Comparison of ENCODE assay signal across 8 cellular contexts in the genomic region with DNA sequence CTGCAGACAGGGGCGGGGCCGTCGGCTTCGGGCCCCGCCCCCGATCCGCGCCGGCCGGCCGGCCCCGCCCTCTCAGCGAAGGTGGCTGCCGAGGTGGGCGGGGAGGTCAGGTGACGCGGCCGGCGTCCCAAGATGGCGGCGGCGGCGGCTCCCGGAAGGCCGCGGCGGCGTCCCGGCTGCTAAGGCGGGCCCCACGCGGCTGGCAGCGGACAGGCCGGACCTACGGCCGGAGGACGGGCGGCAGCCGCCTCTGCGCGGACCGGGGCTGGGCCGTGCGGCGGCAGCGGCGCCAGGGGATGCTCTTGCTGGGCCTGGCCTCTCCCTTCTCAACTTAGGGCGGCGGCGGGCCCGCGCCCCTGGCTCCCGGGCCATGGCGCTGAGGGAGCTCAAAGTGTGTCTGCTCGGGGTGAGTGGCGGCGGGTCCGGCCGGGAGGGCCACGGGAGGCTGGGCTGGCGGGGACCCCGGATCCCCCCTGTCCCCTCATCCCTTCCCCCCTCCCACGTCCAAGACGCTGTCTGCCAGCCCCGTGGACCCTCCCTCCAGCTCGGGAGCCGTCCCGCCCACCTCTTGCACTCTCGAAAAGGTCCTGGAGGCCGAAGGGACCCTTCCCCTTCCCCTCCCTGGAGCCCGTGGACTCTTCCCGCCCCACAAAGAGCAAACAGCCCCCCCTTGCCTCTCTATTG. TPM values are rescaled to one million over a fixed set of nuclear protein-coding genes. Genes with fewer than 3 reads are reported as not detected.
A peak's percentile ranks its signal among the peaks of the same experiment; 100 is the strongest.
DNase-seq lines count a peak whose midpoint lies in the region; ATAC-seq and TF ChIP-seq lines count a peak whose summit lies in the region.

A gene with protein sequence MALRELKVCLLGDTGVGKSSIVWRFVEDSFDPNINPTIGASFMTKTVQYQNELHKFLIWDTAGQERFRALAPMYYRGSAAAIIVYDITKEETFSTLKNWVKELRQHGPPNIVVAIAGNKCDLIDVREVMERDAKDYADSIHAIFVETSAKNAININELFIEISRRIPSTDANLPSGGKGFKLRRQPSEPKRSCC (plus strand): TSS at position 109 of the 684 bp plus-strand sequence. CDS start 262 bp downstream, at position 371.

- no peaks in the 10 kb centered on the region for H3K27me3 ChIP-seq in BJ (ENCODE audit: control insufficient read depth, insufficient read depth, low read length)

- TF ChIP-seq CTCF in BJ (IDR thresholded peaks at IDR 0.05; ENCODE audit: insufficient read depth, low read depth, low read length), result no peak
- no peak for TF ChIP-seq CTCF in endothelial cell (IDR thresholded peaks at IDR 0.05; ENCODE audit: unreplicated experiment)

- no peak for DNase-seq in BJ (ENCODE audit: low read depth)
- DNase-seq in NOMO-1 (lab: John Stamatoyannopoulos, UW; ENCODE audit: unreplicated experiment in 2 of 2), result peak; percentile 65 to 85
- peak; percentile 58 for DNase-seq in activated CD8-positive, alpha-beta memory T cell treated with anti-CD3 and anti-CD28 coated beads, Interleukin-2, amount 50 U/mL, for 1 hour (ENCODE audit: extremely low read depth)
- peak; percentile 87 for DNase-seq in endothelial cell (ENCODE audit: low spot score)
- peak; percentile 83 for DNase-seq in midbrain (lab: John Stamatoyannopoulos, UW)
- DNase-seq in stimulated activated CD8-positive, alpha-beta memory T cell treated with anti-CD3 and anti-CD28 coated beads, Interleukin-15, amount 100 ng/mL, for 4 hours (ENCODE audit: low read depth in 2 of 2), result peak; percentile 60 to 71

- CTCF ChIA-PET in BJ (lab: Yijun Ruan, JAX), result no interaction called here

- no peaks in the 10 kb centered on the region for H3K9me3 Mint-ChIP-seq in endothelial cell (ENCODE audit: unreplicated experiment)

- H3K27me3 Mint-ChIP-seq in endothelial cell (ENCODE audit: unreplicated experiment), result peaks cover 14% of the 10 kb centered on the region

- peaks cover 32% of the 10 kb centered on the region for H3K4me1 Mint-ChIP-seq in endothelial cell (ENCODE audit: unreplicated experiment)

- H3K4me3 Mint-ChIP-seq in endothelial cell (ENCODE audit: unreplicated experiment), result peak within 1 kb of the TSS; percentile 94

- H3K4me3 ChIP-seq in BJ (ENCODE audit: low read depth, low read length), result peak within 1 kb of the TSS; percentile 93

- TF ChIP-seq POLR2A in GM19099 (IDR thresholded peaks at IDR 0.05; ENCODE audit: extremely low read depth, insufficient read length, low read depth), result peak; percentile 95

- H3K36me3 ChIP-seq in BJ (ENCODE audit: control insufficient read depth, insufficient read depth, low read length), result peaks cover 8% of the 10 kb centered on the region

- H3K36me3 Mint-ChIP-seq in endothelial cell (ENCODE audit: low read depth, unreplicated experiment), result peaks cover 20% of the 10 kb centered on the region

- POLR2A ChIA-PET in BJ (lab: Charles Lee), result interaction anchor here (1.2 kb wide), 1 partner anchor 79 kb away, joined by 3 read pairs; a partner anchor contains a TSS

- peak within 1 kb of the TSS; percentile 86 for H3K27ac Mint-ChIP-seq in endothelial cell (ENCODE audit: unreplicated experiment)

- ATAC-seq in HG03354 (IDR thresholded peaks at IDR 0.05; ENCODE audit: poor library complexity, severe bottlenecking, unreplicated experiment), result peak; percentile 76

RNA-seq across cellular contexts. Expression of the gene that starts here (rescaled TPM):
- 7.8 and 11.9 TPM in 2 replicates for polyA plus RNA-seq in BJ (2011; rRNA removed)
- 13.4 and 17.8 TPM in 2 replicates for polyA minus RNA-seq in BJ (2011; rRNA and poly(A)+ RNA removed)
- total RNA-seq in endothelial cell (ENCODE audit: unreplicated experiment), result 14.2 TPM
